ENCODE assay signal across 1 cellular context in genomic region chr20:62412194-62413024, GRCh38.
TF ChIP-seq lines count a peak whose summit lies in the region.

No MANE protein-coding gene starts in this region.

TF ChIP-seq in HepG2, 621 proteins besides CTCF, POLR2A, EP300 and RAD21 (continued from another document and continues in another):
- TF ChIP-seq ZHX2 (IDR thresholded peaks at IDR 0.05; ENCODE audit: low read depth) (no peak; the same call in 1 of the 2 replicates), ZHX2 (CRISPR knock-in tag; IDR thresholded peaks at IDR 0.05; ENCODE audit: borderline replicate concordance) (no peak), ISL2 (CRISPR knock-in tag; IDR thresholded peaks at IDR 0.05) (no peak), TMF1 (CRISPR knock-in tag; IDR thresholded peaks at IDR 0.05; ENCODE audit: low read depth) (no peak), ZNF12 (CRISPR knock-in tag; IDR thresholded peaks at IDR 0.05) (no peak), MED1 (CRISPR knock-in tag; IDR thresholded peaks at IDR 0.05) (no peak), FOSL2 (CRISPR knock-in tag; IDR thresholded peaks at IDR 0.05) (no peak), STAG1 (CRISPR knock-in tag; IDR thresholded peaks at IDR 0.05) (0 out of 2 replicates have a peak, but pooled peaks have one; percentile 12), ATF7-NPFF (CRISPR knock-in tag; IDR thresholded peaks at IDR 0.05; ENCODE audit: low read depth) (no peak), ELF1 (CRISPR knock-in tag; IDR thresholded peaks at IDR 0.05) (peak; percentile 65), DRAP1 (CRISPR knock-in tag; IDR thresholded peaks at IDR 0.05) (peak; percentile 67), REL (CRISPR knock-in tag; conservative IDR thresholded peaks at IDR 0.05) (no peak), ZNF598 (CRISPR knock-in tag; IDR thresholded peaks at IDR 0.05; ENCODE audit: borderline replicate concordance) (no peak), ADNP (CRISPR knock-in tag; IDR thresholded peaks at IDR 0.05) (no peak), SRSF9 (IDR thresholded peaks at IDR 0.05; ENCODE audit: borderline replicate concordance, insufficient read depth, low read depth, low read length, poor library complexity, severe bottlenecking) (no peak), RNF2 (conservative IDR thresholded peaks at IDR 0.05; ENCODE audit: low read depth) (no peak), SNAPC2 (CRISPR knock-in tag; IDR thresholded peaks at IDR 0.05) (no peak; the same call in 1 of the 2 replicates), ZNF616 (CRISPR knock-in tag; IDR thresholded peaks at IDR 0.05; ENCODE audit: low read depth) (0 out of 2 replicates have a peak, but pooled peaks have one; percentile 60), DNMT3B (CRISPR knock-in tag; conservative IDR thresholded peaks at IDR 0.05) (no peak), PCBP1 (IDR thresholded peaks at IDR 0.05; ENCODE audit: borderline replicate concordance, low read depth, low read length) (no peak), ZNF235 (CRISPR knock-in tag; IDR thresholded peaks at IDR 0.05; ENCODE audit: borderline replicate concordance) (no peak), JUND (CRISPR knock-in tag; IDR thresholded peaks at IDR 0.05) (no peak), NFYC (CRISPR knock-in tag; IDR thresholded peaks at IDR 0.05) (peak; percentile 20; the same call in 1 of the 2 replicates), SRSF1 (optimal IDR thresholded peaks at IDR 0.05; ENCODE audit: low read depth, low read length) (peak; percentile 15), ZBTB46 (CRISPR knock-in tag; IDR thresholded peaks at IDR 0.05; ENCODE audit: borderline replicate concordance) (no peak), ZFAT (CRISPR knock-in tag; conservative IDR thresholded peaks at IDR 0.05) (no peak), ZSCAN30 (CRISPR knock-in tag; IDR thresholded peaks at IDR 0.05) (no peak), ZNF44 (CRISPR knock-in tag; IDR thresholded peaks at IDR 0.05) (no peak), TAF15 (IDR thresholded peaks at IDR 0.05; ENCODE audit: low read depth, low read length, poor library complexity, severe bottlenecking) (peak; percentile 69), ZNF224 (CRISPR knock-in tag; IDR thresholded peaks at IDR 0.05) (no peak), ZBTB2 (CRISPR knock-in tag; IDR thresholded peaks at IDR 0.05; ENCODE audit: low read depth) (0 out of 2 replicates have a peak, but pooled peaks have one; percentile 36), DPF2 (CRISPR knock-in tag; IDR thresholded peaks at IDR 0.05; ENCODE audit: borderline replicate concordance, low read depth) (no peak; the same call in 1 of the 2 replicates), ZNF737 (CRISPR knock-in tag; IDR thresholded peaks at IDR 0.05; ENCODE audit: borderline replicate concordance) (no peak), TCF7 (IDR thresholded peaks at IDR 0.05; ENCODE audit: low read depth) (no peak), JUN (CRISPR knock-in tag; IDR thresholded peaks at IDR 0.05) (0 out of 2 replicates have a peak, but pooled peaks have one; percentile 26), TERF1 (CRISPR knock-in tag; IDR thresholded peaks at IDR 0.05) (no peak), ZNF605 (CRISPR knock-in tag; IDR thresholded peaks at IDR 0.05) (no peak), ZNF550 (CRISPR knock-in tag; IDR thresholded peaks at IDR 0.05; ENCODE audit: borderline replicate concordance) (no peak; the same call in 1 of the 2 replicates), ZBTB49 (CRISPR knock-in tag; IDR thresholded peaks at IDR 0.05; ENCODE audit: borderline replicate concordance) (no peak), ATF2 (CRISPR knock-in tag; IDR thresholded peaks at IDR 0.05) (no peak)
- TF ChIP-seq, protein P1, sequence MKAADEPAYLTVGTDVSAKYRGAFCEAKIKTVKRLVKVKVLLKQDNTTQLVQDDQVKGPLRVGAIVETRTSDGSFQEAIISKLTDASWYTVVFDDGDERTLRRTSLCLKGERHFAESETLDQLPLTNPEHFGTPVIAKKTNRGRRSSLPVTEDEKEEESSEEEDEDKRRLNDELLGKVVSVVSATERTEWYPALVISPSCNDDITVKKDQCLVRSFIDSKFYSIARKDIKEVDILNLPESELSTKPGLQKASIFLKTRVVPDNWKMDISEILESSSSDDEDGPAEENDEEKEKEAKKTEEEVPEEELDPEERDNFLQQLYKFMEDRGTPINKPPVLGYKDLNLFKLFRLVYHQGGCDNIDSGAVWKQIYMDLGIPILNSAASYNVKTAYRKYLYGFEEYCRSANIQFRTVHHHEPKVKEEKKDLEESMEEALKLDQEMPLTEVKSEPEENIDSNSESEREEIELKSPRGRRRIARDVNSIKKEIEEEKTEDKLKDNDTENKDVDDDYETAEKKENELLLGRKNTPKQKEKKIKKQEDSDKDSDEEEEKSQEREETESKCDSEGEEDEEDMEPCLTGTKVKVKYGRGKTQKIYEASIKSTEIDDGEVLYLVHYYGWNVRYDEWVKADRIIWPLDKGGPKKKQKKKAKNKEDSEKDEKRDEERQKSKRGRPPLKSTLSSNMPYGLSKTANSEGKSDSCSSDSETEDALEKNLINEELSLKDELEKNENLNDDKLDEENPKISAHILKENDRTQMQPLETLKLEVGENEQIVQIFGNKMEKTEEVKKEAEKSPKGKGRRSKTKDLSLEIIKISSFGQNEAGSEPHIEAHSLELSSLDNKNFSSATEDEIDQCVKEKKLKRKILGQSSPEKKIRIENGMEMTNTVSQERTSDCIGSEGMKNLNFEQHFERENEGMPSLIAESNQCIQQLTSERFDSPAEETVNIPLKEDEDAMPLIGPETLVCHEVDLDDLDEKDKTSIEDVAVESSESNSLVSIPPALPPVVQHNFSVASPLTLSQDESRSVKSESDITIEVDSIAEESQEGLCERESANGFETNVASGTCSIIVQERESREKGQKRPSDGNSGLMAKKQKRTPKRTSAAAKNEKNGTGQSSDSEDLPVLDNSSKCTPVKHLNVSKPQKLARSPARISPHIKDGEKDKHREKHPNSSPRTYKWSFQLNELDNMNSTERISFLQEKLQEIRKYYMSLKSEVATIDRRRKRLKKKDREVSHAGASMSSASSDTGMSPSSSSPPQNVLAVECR (CRISPR knock-in tag; IDR thresholded peaks at IDR 0.05; ENCODE audit: borderline replicate concordance), result peak; percentile 51
- TF ChIP-seq, protein P2, sequence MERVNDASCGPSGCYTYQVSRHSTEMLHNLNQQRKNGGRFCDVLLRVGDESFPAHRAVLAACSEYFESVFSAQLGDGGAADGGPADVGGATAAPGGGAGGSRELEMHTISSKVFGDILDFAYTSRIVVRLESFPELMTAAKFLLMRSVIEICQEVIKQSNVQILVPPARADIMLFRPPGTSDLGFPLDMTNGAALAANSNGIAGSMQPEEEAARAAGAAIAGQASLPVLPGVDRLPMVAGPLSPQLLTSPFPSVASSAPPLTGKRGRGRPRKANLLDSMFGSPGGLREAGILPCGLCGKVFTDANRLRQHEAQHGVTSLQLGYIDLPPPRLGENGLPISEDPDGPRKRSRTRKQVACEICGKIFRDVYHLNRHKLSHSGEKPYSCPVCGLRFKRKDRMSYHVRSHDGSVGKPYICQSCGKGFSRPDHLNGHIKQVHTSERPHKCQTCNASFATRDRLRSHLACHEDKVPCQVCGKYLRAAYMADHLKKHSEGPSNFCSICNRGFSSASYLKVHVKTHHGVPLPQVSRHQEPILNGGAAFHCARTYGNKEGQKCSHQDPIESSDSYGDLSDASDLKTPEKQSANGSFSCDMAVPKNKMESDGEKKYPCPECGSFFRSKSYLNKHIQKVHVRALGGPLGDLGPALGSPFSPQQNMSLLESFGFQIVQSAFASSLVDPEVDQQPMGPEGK (CRISPR knock-in tag; IDR thresholded peaks at IDR 0.05), result peak; percentile 78
